Comparison of ENCODE assay signal across 8 cellular contexts in the genomic region with DNA sequence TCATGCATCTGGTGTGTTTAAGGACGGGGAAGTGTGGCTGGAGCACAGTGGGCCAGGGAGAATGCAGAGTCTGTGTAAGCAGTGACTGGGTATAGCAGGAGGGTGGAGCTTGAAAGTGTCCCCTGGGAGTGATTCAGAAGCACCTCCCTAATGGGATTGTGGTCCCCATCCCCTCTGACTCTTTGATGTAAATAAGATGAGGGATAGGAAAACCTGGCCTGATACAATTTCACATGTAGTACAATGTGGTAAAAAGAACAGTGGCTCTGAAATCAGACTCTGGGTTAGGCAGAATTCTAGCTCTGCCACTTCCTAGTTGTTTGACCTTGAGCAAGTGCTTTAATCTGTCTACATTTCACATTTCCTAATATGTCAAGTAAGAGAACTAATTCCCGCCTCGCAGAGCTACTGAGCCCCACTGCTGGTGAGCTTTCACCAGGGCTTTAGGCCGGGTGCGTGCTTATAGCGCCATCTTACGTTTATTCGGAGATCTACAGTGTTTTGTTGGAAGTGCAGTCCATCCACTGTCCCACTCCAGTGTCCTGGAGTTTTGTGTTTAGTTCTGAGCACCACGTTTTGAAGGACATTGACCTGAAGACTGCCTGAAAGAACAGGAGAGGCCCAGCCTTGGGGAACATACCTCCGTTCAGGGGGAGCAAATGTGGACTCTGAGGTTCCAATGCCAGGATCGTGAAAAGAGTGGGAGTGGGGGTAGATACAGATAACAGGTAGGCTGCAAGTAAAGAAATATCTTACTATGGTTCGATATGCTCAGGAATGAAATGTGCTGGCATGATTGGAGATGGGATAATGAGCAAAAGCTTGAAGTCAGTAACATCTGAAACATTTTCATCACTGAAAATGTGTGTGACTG. TPM values are rescaled to one million over a fixed set of nuclear protein-coding genes. Genes with fewer than 3 reads are reported as not detected.
DNase-seq lines count a peak whose midpoint lies in the region; ATAC-seq, FAIRE-seq and TF ChIP-seq lines count a peak whose summit lies in the region.

No MANE protein-coding gene starts in this region.

- peaks cover 5% of the 10 kb centered on the region for H3K36me3 Mint-ChIP-seq in Caco-2 (ENCODE audit: insufficient read depth, unreplicated experiment)

- SMC1A ChIA-PET in GM12878 (lab: Charles Lee; ENCODE audit: uncharacterized antibody, unreplicated experiment), result interaction anchor here (0.9 to 2.1 kb wide), 8 partner anchors 9 to 437 kb away, joined by 3 to 8 read pairs (median 4); no protein-coding TSS in a partner anchor

- no peaks in the 10 kb centered on the region for H3K27me3 Mint-ChIP-seq in Caco-2 (ENCODE audit: insufficient read depth, unreplicated experiment)

- intact Hi-C loops in Caco-2 (cut with micrococcal nuclease; ENCODE audit: unreplicated experiment) (loop anchor here (1.0 to 5.0 kb wide), 4 partner anchors 43 to 437 kb away; a partner anchor contains a TSS), PC-3 (cut with micrococcal nuclease) (loop anchor here (1.0 to 5.0 kb wide), 4 partner anchors 43 to 437 kb away; a partner anchor contains a TSS), GM12878 (cut with micrococcal nuclease; ENCODE audit: unreplicated experiment) (loop anchor here (1.0 kb wide), 1 partner anchor 438 kb away; no protein-coding TSS in a partner anchor), sigmoid colon (cut with DNase I) (loop anchor here (1.0 to 10.0 kb wide), 4 partner anchors 65 to 437 kb away; a partner anchor contains a TSS)

- no peaks in the 10 kb centered on the region for H3K4me1 ChIP-seq in Caco-2
- H3K4me1 ChIP-seq in PC-3 (ENCODE audit: insufficient read depth, low read length), result peaks cover 17% of the 10 kb centered on the region
- no peaks in the 10 kb centered on the region for H3K4me1 ChIP-seq in GM12878 (ENCODE audit: control insufficient read depth, insufficient read depth, low read length)
- H3K4me1 ChIP-seq in sigmoid colon, result peaks cover 0 to 47% (median 40%) of the 10 kb centered on the region in 4 donors

- BruUV-seq in Caco-2 (replicated peaks; lab: Mats Ljungman, UMichigan) (no TSS peak), PC-3 (replicated peaks; lab: Mats Ljungman, UMichigan) (no TSS peak), GM12878 (replicated peaks; lab: Mats Ljungman, UMichigan) (no TSS peak)

- no peaks in the 10 kb centered on the region for H3K4me1 Mint-ChIP-seq in Caco-2 (ENCODE audit: low read depth, unreplicated experiment)

- no peak overlapping the region for H3K4me3 Mint-ChIP-seq in Caco-2 (ENCODE audit: unreplicated experiment)

- H3K36me3 ChIP-seq in Caco-2 (ENCODE audit: control insufficient read depth, insufficient read depth, low read length) (no peaks in the 10 kb centered on the region), PC-3 (ENCODE audit: low read depth, low read length) (no peaks in the 10 kb centered on the region), GM12878 (ENCODE audit: control insufficient read depth in 2 of 2, insufficient read depth in 2 of 2, low read length in 1 of 2) (no peaks in the 10 kb centered on the region), sigmoid colon (peaks cover 24 to 47% (median 37%) of the 10 kb centered on the region in 4 donors)

- no peaks in the 10 kb centered on the region for H4K20me1 ChIP-seq in PC-3 (ENCODE audit: low read length)
- no peaks in the 10 kb centered on the region for H4K20me1 ChIP-seq in GM12878 (ENCODE audit: control insufficient read depth, insufficient read depth)

- ATAC-seq in PC-3, result peak; percentile 84
- ATAC-seq in GM12878, result peak; percentile 82
- ATAC-seq in GM18505 (IDR thresholded peaks at IDR 0.05; ENCODE audit: unreplicated experiment), result no peak

- RAD21 ChIA-PET in GM12878 (lab: Charles Lee; ENCODE audit: unreplicated experiment), result interaction anchor here (0.6 to 1.9 kb wide), 7 partner anchors 46 to 794 kb away, joined by 3 to 13 read pairs (median 4); a partner anchor contains a TSS

- TF ChIP-seq POLR2A in GM12878 (IDR thresholded peaks at IDR 0.05; ENCODE audit: low read depth, low read length) (no peak), sigmoid colon (IDR thresholded peaks at IDR 0.05) (no peak), GM18505 (IDR thresholded peaks at IDR 0.05; ENCODE audit: borderline replicate concordance, extremely low read depth, insufficient read depth, insufficient read length) (no peak)

- POLR2A ChIA-PET in Caco-2 (lab: Charles Lee) (interaction anchor here (1.0 to 1.2 kb wide), 2 partner anchors 36 to 64 kb away, joined by 3 to 8 read pairs; a partner anchor contains a TSS), PC-3 (lab: Charles Lee; ENCODE audit: unreplicated experiment) (interaction anchor here (1.0 kb wide), 1 partner anchor 43 kb away, joined by 3 read pairs; no protein-coding TSS in a partner anchor), GM12878 (lab: Charles Lee) (interaction anchor here (0.6 kb wide), 1 partner anchor 938 kb away, joined by 3 read pairs; no protein-coding TSS in a partner anchor)

- H3F3A ChIP-seq in PC-3 (ENCODE audit: low read length, unreplicated experiment), result no peaks in the 10 kb centered on the region

- no peak overlapping the region for H3K27ac ChIP-seq in PC-3 (ENCODE audit: low read length)
- H3K27ac ChIP-seq in GM12878 (ENCODE audit: control insufficient read depth, insufficient read depth), result no peak overlapping the region
- peak overlapping the region; percentile 75 to 86 (median 79) for H3K27ac ChIP-seq in sigmoid colon

- H3K27me3 ChIP-seq in Caco-2 (replicated peaks; ENCODE audit: control insufficient read depth, insufficient read depth, low read length) (no peaks in the 10 kb centered on the region), PC-3 (ENCODE audit: low read length) (no peaks in the 10 kb centered on the region), GM12878 (replicated peaks in 1 of 2; ENCODE audit: control insufficient read depth in 2 of 2, insufficient read depth in 2 of 2, low read length in 1 of 2) (no peaks in the 10 kb centered on the region), sigmoid colon (no peaks in the 10 kb centered on the region)

- TF ChIP-seq EP300 in GM12878 (IDR thresholded peaks at IDR 0.05; ENCODE audit: borderline replicate concordance in 1 of 2, control insufficient read depth in 1 of 2, low read depth in 2 of 2, low read length in 2 of 2), result no peak
- TF ChIP-seq EP300 in sigmoid colon (IDR thresholded peaks at IDR 0.05), result no peak

- H3K4me3 ChIP-seq in Caco-2 (ENCODE audit: low read depth, low read length) (no peak overlapping the region), PC-3 (ENCODE audit: low read length) (no peak overlapping the region), GM12878 (no peak overlapping the region), sigmoid colon (peak overlapping the region in 1 of 4 donors; percentile 1)

- H3K4me2 ChIP-seq in PC-3 (ENCODE audit: low read length), result 0 out of 2 replicates have a peak overlapping the region, but pooled peaks have one; percentile 20
- H3K4me2 ChIP-seq in GM12878 (ENCODE audit: control insufficient read depth, insufficient read depth), result no peak overlapping the region

- H3K79me2 ChIP-seq in PC-3 (ENCODE audit: low read length) (peaks cover 9% of the 10 kb centered on the region; the same call in 1 of the 2 replicates), GM12878 (ENCODE audit: control insufficient read depth, insufficient read depth, low read length) (no peaks in the 10 kb centered on the region)

- H2AFZ ChIP-seq in PC-3 (ENCODE audit: low read length) (no peak overlapping the region), GM12878 (ENCODE audit: control insufficient read depth, low read depth, low read length) (no peak overlapping the region)

- no peaks in the 10 kb centered on the region for H3K9me3 Mint-ChIP-seq in Caco-2 (ENCODE audit: unreplicated experiment)

- FAIRE-seq in GM12878 (lab: Jason Lieb, UNC), result no peak

- peak; percentile 76 to 77 for TF ChIP-seq CTCF in Caco-2 (IDR thresholded peaks at IDR 0.05; ENCODE audit: insufficient read depth in 1 of 2, low read depth in 1 of 2, low read length in 1 of 2, severe bottlenecking in 1 of 2, unreplicated experiment in 1 of 2)
- peak; percentile 88 for TF ChIP-seq CTCF in PC-3 (conservative IDR thresholded peaks at IDR 0.05; ENCODE audit: low read depth, low read length)
- peak; percentile 64 to 80 (median 74) for TF ChIP-seq CTCF in GM12878 (IDR thresholded peaks at IDR 0.05 in 2 of 3, conservative IDR thresholded peaks at IDR 0.05 in 1 of 3; ENCODE audit: control insufficient read depth in 2 of 3, extremely low read depth in 1 of 3, insufficient read depth in 1 of 3, low read depth in 3 of 3, low read length in 3 of 3)
- TF ChIP-seq CTCF in sigmoid colon (IDR thresholded peaks at IDR 0.05), result peak; percentile 87 to 93 (median 90)

- in situ Hi-C loops in GM12878 (cut with MboI), result no loop called here

- H3K27ac Mint-ChIP-seq in Caco-2 (ENCODE audit: unreplicated experiment), result no peak overlapping the region

- H3K9me2 ChIP-seq in PC-3 (replicated peaks; ENCODE audit: low read length), result no peaks in the 10 kb centered on the region

- 9% methylated on average over 12 of the region's 12 CpGs for WGBS in GM12878 (ENCODE audit: insufficient coverage, insufficient replicate concordance, low lambda C conversion rate, missing lambda C conversion rate)
- 25 to 30% methylated on average over 12 of the region's 12 CpGs for WGBS in sigmoid colon, 2 donors

- peak; percentile 73 to 77 for DNase-seq in Caco-2
- DNase-seq in HPDE6-E6E7 (ENCODE audit: extremely low spot score), result peak; percentile 73
- peak; percentile 79 for DNase-seq in PC-3
- DNase-seq in GM12878 (ENCODE audit: low read depth, low spot score), result peak; percentile 8
- peak; percentile 46 for DNase-seq in iPS DF 4.7 (ENCODE audit: extremely low read depth, low spot score)
- peak; percentile 92 for DNase-seq in sigmoid colon
- DNase-seq in activated gamma-delta T cell treated with Interleukin-2 at 50 U/mL for 16 hours, result no peak

- peak; percentile 83 for TF ChIP-seq RAD21 in GM12878 (IDR thresholded peaks at IDR 0.05; ENCODE audit: insufficient read depth, low read depth, low read length)

- CTCF ChIA-PET in Caco-2 (lab: Charles Lee) (interaction anchor here (0.5 to 2.0 kb wide), 27 partner anchors 12 to 439 kb away, joined by 3 to 43 read pairs (median 4); a partner anchor contains a TSS), PC-3 (lab: Charles Lee) (interaction anchor here (0.5 to 2.1 kb wide), 12 partner anchors 12 to 329 kb away, joined by 3 to 12 read pairs (median 3); no protein-coding TSS in a partner anchor), GM12878 (lab: Yijun Ruan, JAX) (interaction anchor here (0.6 to 3.7 kb wide), 24 partner anchors 10 to 851 kb away, joined by 3 to 40 read pairs (median 4); a partner anchor contains a TSS)

- H3K9me3 ChIP-seq in Caco-2, result no peaks in the 10 kb centered on the region
- no peaks in the 10 kb centered on the region for H3K9me3 ChIP-seq in PC-3 (ENCODE audit: low read length)
- no peaks in the 10 kb centered on the region for H3K9me3 ChIP-seq in GM12878 (replicated peaks; ENCODE audit: control insufficient read depth, insufficient read depth, low read length)
- no peaks in the 10 kb centered on the region for H3K9me3 ChIP-seq in sigmoid colon

- H3K9ac ChIP-seq in PC-3 (ENCODE audit: low read length), result no peak overlapping the region
- no peak overlapping the region for H3K9ac ChIP-seq in GM12878 (ENCODE audit: control insufficient read depth, insufficient read depth, low read length)

RNA-seq across cellular contexts. Expression of a gene that starts 51.2 kb away (rescaled TPM):
- total RNA-seq in Caco-2 (2022) (27.9 and 30.1 TPM in 2 replicates), PC-3 (2014; rRNA removed) (11.2 and 25.2 TPM in 2 replicates), GM12878 (2014; rRNA removed) (7.9 and 8.2 TPM in 2 replicates), GM12878 (2014; rRNA removed; fragmentation: Illumina TruSeq; extraction: Trizol) (4.6 and 4.9 TPM in 2 replicates), GM12878 (2021) (19.1 and 19.5 TPM in 2 replicates), sigmoid colon (10 to 100 TPM; 23.5 to 47.4 (median 29.2) TPM)
- total RNA-seq in GM12878 (2013; cell fraction: nucleolus; rRNA removed), result 11.7 and 19.4 TPM in 2 replicates
- polyA plus RNA-seq in GM12878 (2011; ENCODE audit: low read depth), result 10.4 TPM
- polyA plus RNA-seq in GM12878 (2011; rRNA removed) (7.2 and 9.9 TPM in 2 replicates), GM12878 (2014; fragmentation: Illumina TruSeq; extraction: Trizol) (6.1 and 9.1 TPM in 2 replicates), GM12878 (2014; fragmentation: Nextera tagmentation; extraction: Ambion mirVana) (under 1 TPM in 1 of 2 experiments, not detected in 1; 0.16 TPM), GM12878 (2014; rRNA removed) (13.0 and 14.3 TPM in 2 replicates), GM12878 (2016; fragmentation: Nextera tagmentation; extraction: Ambion mirVana) (1 to 10 TPM in 1 of 2 experiments, under 1 TPM in 1; 0.88 to 2.9 TPM), sigmoid colon (10 to 100 TPM; 24.6 to 33.3 (median 27.0) TPM)
- 13.1 and 13.2 TPM in 2 replicates for polyA plus RNA-seq in GM12878 (2011; cell fraction: cytosol; rRNA removed)
- 48.8 and 64.5 TPM in 2 replicates for polyA plus RNA-seq in GM12878 (2011; cell fraction: nucleus; rRNA removed)
- polyA plus RNA-seq in GM12878 (2012), result 14.4 and 28.1 TPM in 2 replicates
- polyA minus RNA-seq in GM12878 (2011; rRNA and poly(A)+ RNA removed), result 12.7 and 12.9 TPM in 2 replicates
- 5.1 and 7.7 TPM in 2 replicates for polyA minus RNA-seq in GM12878 (2011; cell fraction: cytosol; rRNA and poly(A)+ RNA removed)
- 14.7 and 30.0 TPM in 2 replicates for polyA minus RNA-seq in GM12878 (2011; cell fraction: nucleus; rRNA and poly(A)+ RNA removed)

Comparison
In these comparisons a context has a peak if more than half of its experiments do, and no peak if none do; other contexts are left out.
1. H3K27ac ChIP-seq: peak in sigmoid colon (4 of 4); none in PC-3 (single experiment) and GM12878 (single experiment).
2. Peak in every context shown above with its lines, with median percentiles within 50 percentile points of each other: CTCF ChIP-seq.